4 cellular contexts compared by ENCODE assay signal in the genomic region with DNA sequence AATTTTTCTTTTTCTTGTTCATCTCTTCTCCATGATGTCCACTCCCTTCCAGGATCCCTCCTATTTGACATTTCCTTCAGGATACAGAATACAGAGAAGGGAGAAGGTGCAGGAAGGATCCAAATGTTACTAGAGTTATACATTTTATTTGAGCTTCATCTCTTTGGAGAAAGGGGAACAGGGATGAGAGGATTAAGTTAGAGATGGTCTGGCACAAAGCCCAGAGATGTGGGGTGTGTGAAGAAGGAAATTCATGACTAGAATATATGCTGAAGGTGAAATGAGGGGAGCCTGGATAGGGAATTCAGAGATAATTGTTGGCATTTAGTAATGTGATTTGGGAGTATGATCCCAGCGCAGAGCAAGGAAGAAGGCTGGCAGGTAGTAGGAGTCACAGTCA.
"Had no signal": no experiment of that assay in that cellular context is flagged by ENCODE, and none has a peak within 500 bp of the region (broad histone marks: within the 10 kb centered on the region; RNA-seq: fewer than 3 reads in every experiment).

No MANE protein-coding gene starts in this region.

- ATAC-seq: GM23338, HepG2 had no signal

- DNase-seq: H9, HCEC 1CT had no signal
